20 cellular contexts compared by ENCODE assay signal in genomic region chr12:75947171-75947723, GRCh38.
DNase-seq lines count a peak whose midpoint lies in the region; ATAC-seq, FAIRE-seq and TF ChIP-seq lines count a peak whose summit lies in the region.
"Had no signal": no experiment of that assay in that cellular context is flagged by ENCODE, and none has a peak within 500 bp of the region (broad histone marks: within the 10 kb centered on the region; RNA-seq: fewer than 3 reads in every experiment).

No MANE protein-coding gene starts in this region.

- H4K20me1 ChIP-seq in hepatocyte (ENCODE audit: insufficient read depth, poor library complexity, severe bottlenecking): no peaks in the 10 kb centered on the region

- H3K4me2 ChIP-seq in hepatocyte: no peak overlapping the region

- WGBS in hepatocyte (ENCODE audit: low lambda C conversion rate, missing lambda C conversion rate): 95% methylated on average over 4 of the region's 4 CpGs

- no peaks in the 10 kb centered on the region for H3K9me2 ChIP-seq in hepatocyte (replicated peaks; ENCODE audit: insufficient read depth)

- H3K79me2 ChIP-seq in hepatocyte: no peaks in the 10 kb centered on the region

- DNase-seq in ELR (ENCODE audit: low read depth) (peak; percentile 30), LHCN-M2 (ENCODE audit: low read depth) (peak; percentile 14), WTC11 (ENCODE audit: low spot score) (no peak), progenitor cell of endocrine pancreas (ENCODE audit: low spot score, unreplicated experiment) (no peak), hepatocyte (ENCODE audit: low spot score) (no peak), frontal cortex (ENCODE audit: low spot score in 2 of 2) (no peak)
- DNase-seq: ACHN; C1 segment of cervical spinal cord; CD8-positive, alpha-beta memory T cell; DMS79; KBM-7; MG63; NCI-H1048; NCI-H1436 treated with DMSO at 0.1 percent for 48 hours; NCI-H2029; NCI-H526 had no signal

- H2AFZ ChIP-seq in hepatocyte: no peak overlapping the region

- H3K27ac Mint-ChIP-seq in WTC11 (no peak overlapping the region; the same call in 1 of the 2 replicates), progenitor cell of endocrine pancreas (peak overlapping the region; percentile 62)
- H3K27ac Mint-ChIP-seq: CD8-positive, alpha-beta memory T cell had no signal

- FAIRE-seq in frontal cortex (lab: Jason Lieb, UNC): no peak
- FAIRE-seq: D721Med, HTR-8/SVneo had no signal

- ATAC-seq in WTC11 (no peak), HG03342 (IDR thresholded peaks at IDR 0.05; ENCODE audit: unreplicated experiment) (no peak)
- ATAC-seq: Right ventricle myocardium inferior had no signal

- H3K36me3 Mint-ChIP-seq in WTC11 (peaks cover 2% of the 10 kb centered on the region; the same call in 1 of the 2 replicates), progenitor cell of endocrine pancreas (ENCODE audit: insufficient read depth) (peaks cover 2% of the 10 kb centered on the region)
- H3K36me3 Mint-ChIP-seq: CD8-positive, alpha-beta memory T cell had no signal

- H3K4me1 Mint-ChIP-seq in WTC11: peaks cover 61% of the 10 kb centered on the region
- peaks cover 17% of the 10 kb centered on the region for H3K4me1 Mint-ChIP-seq in progenitor cell of endocrine pancreas (ENCODE audit: low read depth)

- H3K4me3 ChIP-seq in hepatocyte: no peak overlapping the region
- H3K4me3 ChIP-seq: MG63 had no signal

- H3K9me3 Mint-ChIP-seq in WTC11 (no peaks in the 10 kb centered on the region), progenitor cell of endocrine pancreas (ENCODE audit: low read depth) (no peaks in the 10 kb centered on the region)
- H3K9me3 Mint-ChIP-seq: CD8-positive, alpha-beta memory T cell had no signal

- no peaks in the 10 kb centered on the region for H3K9me3 ChIP-seq in hepatocyte (ENCODE audit: low read depth)

- POLR2A ChIA-PET in WTC11 (lab: Charles Lee): no interaction called here

- no peaks in the 10 kb centered on the region for H3K27me3 ChIP-seq in hepatocyte
- H3K27me3 ChIP-seq: MG63 had no signal

- CTCF ChIA-PET in WTC11 (lab: Charles Lee): no interaction called here

- no peak overlapping the region for H3K27ac ChIP-seq in hepatocyte

- H3K27me3 Mint-ChIP-seq in WTC11 (ENCODE audit: low read depth) (no peaks in the 10 kb centered on the region), progenitor cell of endocrine pancreas (no peaks in the 10 kb centered on the region)
- H3K27me3 Mint-ChIP-seq: CD8-positive, alpha-beta memory T cell had no signal

- H3K4me1 ChIP-seq in hepatocyte (ENCODE audit: insufficient read depth): peaks cover 17% of the 10 kb centered on the region

- no peaks in the 10 kb centered on the region for H3K36me3 ChIP-seq in hepatocyte (replicated peaks; ENCODE audit: insufficient read depth, low read depth)
- H3K36me3 ChIP-seq: MG63 had no signal

- H3K4me3 Mint-ChIP-seq in WTC11: no peak overlapping the region
- no peak overlapping the region for H3K4me3 Mint-ChIP-seq in progenitor cell of endocrine pancreas (ENCODE audit: low read depth)
- H3K4me3 Mint-ChIP-seq: CD8-positive, alpha-beta memory T cell had no signal

- TF ChIP-seq CTCF in WTC11 (IDR thresholded peaks at IDR 0.05) (no peak), progenitor cell of endocrine pancreas (IDR thresholded peaks at IDR 0.05; ENCODE audit: unreplicated experiment) (no peak), hepatocyte (IDR thresholded peaks at IDR 0.05; ENCODE audit: poor library complexity) (no peak)

TF ChIP-seq in WTC11, 78 proteins besides CTCF, POLR2A, EP300 and RAD21:
- TF ChIP-seq ZNF121 (CRISPR knock-in tag; IDR thresholded peaks at IDR 0.05) (peak; percentile 70), JUN (CRISPR knock-in tag; IDR thresholded peaks at IDR 0.05) (no peak)

Comparison
In these comparisons a context has a peak if more than half of its experiments do, and no peak if none do; other contexts are left out.
1. DNase-seq: peak in ELR (single experiment) and LHCN-M2 (single experiment); none in WTC11 (single experiment), progenitor cell of endocrine pancreas (single experiment), hepatocyte (single experiment) and frontal cortex (0 of 2).